ENCODE assay signal across 30 cellular contexts in genomic region chr9:71209890-71210289, GRCh38.
"Had no signal": no experiment of that assay in that cellular context is flagged by ENCODE, and none has a peak within 500 bp of the region (broad histone marks: within the 10 kb centered on the region; RNA-seq: fewer than 3 reads in every experiment).

No MANE protein-coding gene starts in this region.

- H3K36me3 Mint-ChIP-seq: immature natural killer cell; memory B cell; natural killer cell; stimulated activated effector memory CD8-positive, alpha-beta T cell treated with anti-CD3 and anti-CD28 coated beads, Interleukin-12 subunit alpha, Interleukin-12 subunit beta, amount 100 ng/mL, for 72 hours had no signal

- H3K27ac ChIP-seq: esophagus squamous epithelium, heart right ventricle, lower lobe of right lung, ovary, psoas muscle, sigmoid colon, testis, tibial artery, upper lobe of left lung had no signal

- H3K27me3 Mint-ChIP-seq: effector memory CD8-positive, alpha-beta T cell; memory B cell had no signal

- H3K27ac Mint-ChIP-seq: effector memory CD8-positive, alpha-beta T cell; immature natural killer cell; memory B cell; natural killer cell; stimulated activated effector memory CD8-positive, alpha-beta T cell treated with anti-CD3 and anti-CD28 coated beads, Interleukin-12 subunit alpha, Interleukin-12 subunit beta, amount 100 ng/mL, for 72 hours had no signal

- H3K27me3 ChIP-seq: esophagus squamous epithelium, heart right ventricle, ovary, sigmoid colon, testis, tibial artery, upper lobe of left lung had no signal

- H3K4me1 Mint-ChIP-seq: immature natural killer cell; memory B cell; natural killer cell; stimulated activated effector memory CD8-positive, alpha-beta T cell treated with anti-CD3 and anti-CD28 coated beads, Interleukin-12 subunit alpha, Interleukin-12 subunit beta, amount 100 ng/mL, for 72 hours had no signal

- ATAC-seq: effector memory CD8-positive, alpha-beta T cell; heart right ventricle; left colon; left ventricle myocardium superior; lower lobe of right lung; natural killer cell; psoas muscle; right cardiac atrium; stimulated activated effector memory CD8-positive, alpha-beta T cell treated with anti-CD3 and anti-CD28 coated beads, Interleukin-12 subunit alpha, Interleukin-12 subunit beta, amount 100 ng/mL, for 72 hours had no signal

- H3K9me3 ChIP-seq: esophagus squamous epithelium, ovary, testis had no signal

- H3K4me3 Mint-ChIP-seq: effector memory CD8-positive, alpha-beta T cell; immature natural killer cell; memory B cell; natural killer cell; stimulated activated effector memory CD8-positive, alpha-beta T cell treated with anti-CD3 and anti-CD28 coated beads, Interleukin-12 subunit alpha, Interleukin-12 subunit beta, amount 100 ng/mL, for 72 hours had no signal

- DNase-seq: cortex of kidney; effector memory CD8-positive, alpha-beta T cell; erythroblast; esophagus squamous epithelium; foreskin melanocyte; glutamatergic neuron; heart right ventricle; hippocampal formation; immature natural killer cell; islet precursor cell; kidney glomerular epithelial cell; left colon; left ventricle myocardium superior; lower lobe of right lung; natural killer cell; occipital lobe; ovary; posterior cingulate gyrus; psoas muscle; sigmoid colon; stimulated activated CD4-positive, alpha-beta T cell treated with anti-CD3 and anti-CD28 coated beads, Interleukin-2, amount 100 ng/mL, for 24 hours; stimulated activated CD4-positive, alpha-beta T cell treated with anti-CD3 and anti-CD28 coated beads, Interleukin-4, amount 100 ng/mL, for 24 hours; stimulated activated naive CD4-positive, alpha-beta T cell treated with Interleukin-2 at 50 U/mL for 16 hours; substantia nigra; testis; tibial artery; upper lobe of left lung had no signal

- H3K4me3 ChIP-seq: esophagus squamous epithelium, heart right ventricle, lower lobe of right lung, ovary, psoas muscle, sigmoid colon, testis, tibial artery, upper lobe of left lung had no signal

- H3K9me3 Mint-ChIP-seq: effector memory CD8-positive, alpha-beta T cell; stimulated activated effector memory CD8-positive, alpha-beta T cell treated with anti-CD3 and anti-CD28 coated beads, Interleukin-12 subunit alpha, Interleukin-12 subunit beta, amount 100 ng/mL, for 72 hours had no signal

- H3K4me1 ChIP-seq: esophagus squamous epithelium, heart right ventricle, lower lobe of right lung, psoas muscle, sigmoid colon, testis, tibial artery, upper lobe of left lung had no signal

- H3K36me3 ChIP-seq: esophagus squamous epithelium, heart right ventricle, lower lobe of right lung, ovary, sigmoid colon, tibial artery, upper lobe of left lung had no signal
